27 cellular contexts compared by ENCODE assay signal in genomic region chr11:103845331-103845730, GRCh38.
"Had no signal": no experiment of that assay in that cellular context is flagged by ENCODE, and none has a peak within 500 bp of the region (broad histone marks: within the 10 kb centered on the region; RNA-seq: fewer than 3 reads in every experiment).

No MANE protein-coding gene starts in this region.

- H3K9me3 Mint-ChIP-seq: activated CD4-positive, alpha-beta memory T cell treated with anti-CD3 and anti-CD28 coated beads, Interleukin-2, amount 10 ng/mL, durations not matched to agents 7 days and 5 days; activated CD4-positive, alpha-beta T cell treated with anti-CD3 and anti-CD28 coated beads, Interleukin-2, amount 10 ng/mL, durations not matched to agents 7 days and 5 days; activated naive CD4-positive, alpha-beta T cell treated with anti-CD3 and anti-CD28 coated beads, Interleukin-2, amount 10 ng/mL, durations not matched to agents 7 days and 5 days; activated naive CD8-positive, alpha-beta T cell treated with anti-CD3 and anti-CD28 coated beads, Interleukin-2, amount 10 ng/mL, durations not matched to agents 7 days and 5 days; activated T-cell treated with anti-CD3 and anti-CD28 coated beads, Interleukin-2, amount 50 U/mL, for 24 hours; immature natural killer cell; T-helper 1 cell treated with Interleukin-12 subunit alpha and Interleukin-12 subunit beta and Interleukin-4 antibody, amounts not matched to agents 30 μg/mL and 1 μg/mL, for 36 hours had no signal

- H3K4me3 Mint-ChIP-seq: activated CD4-positive, alpha-beta memory T cell treated with anti-CD3 and anti-CD28 coated beads, Interleukin-2, amount 10 ng/mL, durations not matched to agents 7 days and 5 days; activated CD4-positive, alpha-beta T cell treated with anti-CD3 and anti-CD28 coated beads, Interleukin-2, amount 10 ng/mL, durations not matched to agents 7 days and 5 days; activated naive CD4-positive, alpha-beta T cell treated with anti-CD3 and anti-CD28 coated beads, Interleukin-2, amount 10 ng/mL, durations not matched to agents 7 days and 5 days; activated naive CD8-positive, alpha-beta T cell treated with anti-CD3 and anti-CD28 coated beads, Interleukin-2, amount 10 ng/mL, durations not matched to agents 7 days and 5 days; activated T-cell treated with anti-CD3 and anti-CD28 coated beads, Interleukin-2, amount 50 U/mL, for 24 hours; immature natural killer cell; naive thymus-derived CD4-positive, alpha-beta T cell; T-helper 1 cell treated with Interleukin-12 subunit alpha and Interleukin-12 subunit beta and Interleukin-4 antibody, amounts not matched to agents 30 μg/mL and 1 μg/mL, for 36 hours had no signal

- ATAC-seq: body of pancreas; heart left ventricle; naive thymus-derived CD4-positive, alpha-beta T cell; right lobe of liver; stimulated activated naive CD8-positive, alpha-beta T cell treated with anti-CD3 and anti-CD28 coated beads, Interleukin-15, Interleukin-2, amounts not matched to agents 100 U/mL and 50 U/mL, for 24 hours had no signal

- H3K27ac ChIP-seq: heart left ventricle, ovary, right lobe of liver, skin epidermis, testis had no signal

- H3K27me3 ChIP-seq: body of pancreas, heart left ventricle, ovary, right lobe of liver, testis, transverse colon had no signal

- H3K4me1 ChIP-seq: right lobe of liver, testis had no signal

- H3K27me3 Mint-ChIP-seq: activated CD4-positive, alpha-beta memory T cell treated with anti-CD3 and anti-CD28 coated beads, Interleukin-2, amount 10 ng/mL, durations not matched to agents 7 days and 5 days; activated CD4-positive, alpha-beta T cell treated with anti-CD3 and anti-CD28 coated beads, Interleukin-2, amount 10 ng/mL, durations not matched to agents 7 days and 5 days; activated naive CD4-positive, alpha-beta T cell treated with anti-CD3 and anti-CD28 coated beads, Interleukin-2, amount 10 ng/mL, durations not matched to agents 7 days and 5 days; activated naive CD8-positive, alpha-beta T cell treated with anti-CD3 and anti-CD28 coated beads, Interleukin-2, amount 10 ng/mL, durations not matched to agents 7 days and 5 days; activated T-cell treated with anti-CD3 and anti-CD28 coated beads, Interleukin-2, amount 50 U/mL, for 24 hours; naive thymus-derived CD4-positive, alpha-beta T cell had no signal

- H3K36me3 Mint-ChIP-seq: activated naive CD4-positive, alpha-beta T cell treated with anti-CD3 and anti-CD28 coated beads, Interleukin-2, amount 10 ng/mL, durations not matched to agents 7 days and 5 days; activated naive CD8-positive, alpha-beta T cell treated with anti-CD3 and anti-CD28 coated beads, Interleukin-2, amount 10 ng/mL, durations not matched to agents 7 days and 5 days; immature natural killer cell; naive thymus-derived CD4-positive, alpha-beta T cell had no signal

- H3K4me1 Mint-ChIP-seq: activated CD4-positive, alpha-beta memory T cell treated with anti-CD3 and anti-CD28 coated beads, Interleukin-2, amount 10 ng/mL, durations not matched to agents 7 days and 5 days; activated CD4-positive, alpha-beta T cell treated with anti-CD3 and anti-CD28 coated beads, Interleukin-2, amount 10 ng/mL, durations not matched to agents 7 days and 5 days; activated naive CD4-positive, alpha-beta T cell treated with anti-CD3 and anti-CD28 coated beads, Interleukin-2, amount 10 ng/mL, durations not matched to agents 7 days and 5 days; activated naive CD8-positive, alpha-beta T cell treated with anti-CD3 and anti-CD28 coated beads, Interleukin-2, amount 10 ng/mL, durations not matched to agents 7 days and 5 days; immature natural killer cell; naive thymus-derived CD4-positive, alpha-beta T cell had no signal

- DNase-seq: activated CD4-positive, alpha-beta memory T cell treated with anti-CD3 and anti-CD28 coated beads, Interleukin-2, amount 10 ng/mL, durations not matched to agents 7 days and 5 days; activated CD4-positive, alpha-beta T cell treated with anti-CD3 and anti-CD28 coated beads for 1 hour; activated CD4-positive, alpha-beta T cell treated with anti-CD3 and anti-CD28 coated beads, Interleukin-2, amount 10 ng/mL, durations not matched to agents 7 days and 5 days; activated CD8-positive, alpha-beta memory T cell treated with anti-CD3 and anti-CD28 coated beads, Interleukin-2, amount 50 U/mL, for 48 hours; activated gamma-delta T cell; activated naive CD4-positive, alpha-beta T cell treated with anti-CD3 and anti-CD28 coated beads, Interleukin-2, amount 10 ng/mL, durations not matched to agents 7 days and 5 days; activated naive CD8-positive, alpha-beta T cell treated with anti-CD3 and anti-CD28 coated beads, Interleukin-2, amount 10 ng/mL, durations not matched to agents 7 days and 5 days; activated T-cell treated with anti-CD3 and anti-CD28 coated beads, Interleukin-2, amount 50 U/mL, for 24 hours; amygdala; body of pancreas; foreskin fibroblast; heart left ventricle; hypothalamus; immature natural killer cell; kidney; midbrain; naive thymus-derived CD4-positive, alpha-beta T cell; ovary; right lobe of liver; stimulated activated CD4-positive, alpha-beta T cell treated with anti-CD3 and anti-CD28 coated beads, Interleukin-12 subunit alpha, Interleukin-12 subunit beta, amount 100 ng/mL, for 4 hours; stimulated activated CD4-positive, alpha-beta T cell treated with anti-CD3 and anti-CD28 coated beads, Interleukin-4, amount 100 ng/mL, for 1 hour; stimulated activated naive CD8-positive, alpha-beta T cell treated with anti-CD3 and anti-CD28 coated beads, Interleukin-15, Interleukin-2, amounts not matched to agents 100 U/mL and 50 U/mL, for 24 hours; T1000; testis had no signal

- H3K27ac Mint-ChIP-seq: activated CD4-positive, alpha-beta memory T cell treated with anti-CD3 and anti-CD28 coated beads, Interleukin-2, amount 10 ng/mL, durations not matched to agents 7 days and 5 days; activated CD4-positive, alpha-beta T cell treated with anti-CD3 and anti-CD28 coated beads, Interleukin-2, amount 10 ng/mL, durations not matched to agents 7 days and 5 days; activated naive CD4-positive, alpha-beta T cell treated with anti-CD3 and anti-CD28 coated beads, Interleukin-2, amount 10 ng/mL, durations not matched to agents 7 days and 5 days; activated naive CD8-positive, alpha-beta T cell treated with anti-CD3 and anti-CD28 coated beads, Interleukin-2, amount 10 ng/mL, durations not matched to agents 7 days and 5 days; activated T-cell treated with anti-CD3 and anti-CD28 coated beads, Interleukin-2, amount 50 U/mL, for 24 hours; immature natural killer cell; naive thymus-derived CD4-positive, alpha-beta T cell; T-helper 1 cell treated with Interleukin-12 subunit alpha and Interleukin-12 subunit beta and Interleukin-4 antibody, amounts not matched to agents 30 μg/mL and 1 μg/mL, for 36 hours had no signal

- H3K9me3 ChIP-seq: body of pancreas, heart left ventricle, ovary, right lobe of liver, testis, transverse colon had no signal

- H3K4me3 ChIP-seq: body of pancreas, heart left ventricle, ovary, right lobe of liver, skin epidermis, testis, transverse colon had no signal

- H3K36me3 ChIP-seq: heart left ventricle, ovary, right lobe of liver, transverse colon had no signal
